1 cellular context compared by ENCODE assay signal in the genomic region with DNA sequence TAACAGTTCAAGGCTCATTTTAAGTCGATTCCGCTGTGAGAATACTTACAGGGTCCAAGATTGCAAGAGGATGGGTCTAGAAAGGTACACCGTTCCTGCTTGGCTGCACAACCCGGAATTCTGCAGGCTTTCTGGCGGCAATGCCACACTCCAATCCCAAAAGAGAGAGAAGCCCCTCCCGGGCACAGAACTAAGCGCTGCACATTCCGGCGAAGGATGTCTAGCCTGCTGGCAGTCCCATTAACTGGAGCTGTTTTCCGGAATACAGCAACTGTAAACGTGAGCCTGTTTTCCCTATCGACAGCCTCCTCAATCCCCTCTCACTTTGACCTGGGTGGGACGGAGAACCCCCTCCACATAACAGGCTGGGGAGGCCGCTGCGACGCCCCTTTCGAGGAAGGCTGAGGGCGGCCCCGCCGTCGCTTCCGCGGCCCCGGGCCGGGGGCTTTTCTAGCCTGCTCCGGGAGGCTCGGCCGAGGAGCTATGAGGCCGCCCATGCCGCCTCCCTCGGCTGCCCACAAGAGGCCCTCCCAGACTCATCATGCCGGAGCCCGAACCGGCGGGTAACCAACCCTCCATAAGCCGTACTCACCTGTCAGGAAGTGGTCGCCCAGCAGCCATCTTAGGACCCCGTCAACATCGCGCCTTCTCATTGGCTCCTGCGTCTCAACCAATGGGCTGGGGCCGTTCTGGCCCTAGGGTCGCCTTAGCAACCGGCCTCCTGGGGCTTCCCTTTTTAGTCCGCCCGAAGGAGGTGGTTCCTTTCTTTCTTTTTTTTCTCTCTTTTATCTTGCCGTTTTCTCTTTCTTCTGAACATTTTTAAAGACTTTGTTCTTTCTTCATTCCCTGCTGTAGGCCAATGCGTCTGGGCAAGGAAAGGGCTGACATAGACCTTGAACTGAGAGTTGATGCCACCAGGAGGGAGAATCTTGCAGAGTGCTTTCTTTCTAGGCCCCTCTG.
TF ChIP-seq lines count a peak whose summit lies in the region.

A gene (minus strand): TSS at position 647 of the 960 bp plus-strand sequence. CDS start 5,909 bp downstream, outside the sequence.

TF ChIP-seq in HepG2, 621 proteins besides CTCF, POLR2A, EP300 and RAD21 (continued from another document and continues in another):
- TF ChIP-seq, protein P1, sequence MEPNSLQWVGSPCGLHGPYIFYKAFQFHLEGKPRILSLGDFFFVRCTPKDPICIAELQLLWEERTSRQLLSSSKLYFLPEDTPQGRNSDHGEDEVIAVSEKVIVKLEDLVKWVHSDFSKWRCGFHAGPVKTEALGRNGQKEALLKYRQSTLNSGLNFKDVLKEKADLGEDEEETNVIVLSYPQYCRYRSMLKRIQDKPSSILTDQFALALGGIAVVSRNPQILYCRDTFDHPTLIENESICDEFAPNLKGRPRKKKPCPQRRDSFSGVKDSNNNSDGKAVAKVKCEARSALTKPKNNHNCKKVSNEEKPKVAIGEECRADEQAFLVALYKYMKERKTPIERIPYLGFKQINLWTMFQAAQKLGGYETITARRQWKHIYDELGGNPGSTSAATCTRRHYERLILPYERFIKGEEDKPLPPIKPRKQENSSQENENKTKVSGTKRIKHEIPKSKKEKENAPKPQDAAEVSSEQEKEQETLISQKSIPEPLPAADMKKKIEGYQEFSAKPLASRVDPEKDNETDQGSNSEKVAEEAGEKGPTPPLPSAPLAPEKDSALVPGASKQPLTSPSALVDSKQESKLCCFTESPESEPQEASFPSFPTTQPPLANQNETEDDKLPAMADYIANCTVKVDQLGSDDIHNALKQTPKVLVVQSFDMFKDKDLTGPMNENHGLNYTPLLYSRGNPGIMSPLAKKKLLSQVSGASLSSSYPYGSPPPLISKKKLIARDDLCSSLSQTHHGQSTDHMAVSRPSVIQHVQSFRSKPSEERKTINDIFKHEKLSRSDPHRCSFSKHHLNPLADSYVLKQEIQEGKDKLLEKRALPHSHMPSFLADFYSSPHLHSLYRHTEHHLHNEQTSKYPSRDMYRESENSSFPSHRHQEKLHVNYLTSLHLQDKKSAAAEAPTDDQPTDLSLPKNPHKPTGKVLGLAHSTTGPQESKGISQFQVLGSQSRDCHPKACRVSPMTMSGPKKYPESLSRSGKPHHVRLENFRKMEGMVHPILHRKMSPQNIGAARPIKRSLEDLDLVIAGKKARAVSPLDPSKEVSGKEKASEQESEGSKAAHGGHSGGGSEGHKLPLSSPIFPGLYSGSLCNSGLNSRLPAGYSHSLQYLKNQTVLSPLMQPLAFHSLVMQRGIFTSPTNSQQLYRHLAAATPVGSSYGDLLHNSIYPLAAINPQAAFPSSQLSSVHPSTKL (CRISPR knock-in tag; IDR thresholded peaks at IDR 0.05) = peak; percentile 48; the same call in 1 of the 2 replicates
- TF ChIP-seq, protein P2, sequence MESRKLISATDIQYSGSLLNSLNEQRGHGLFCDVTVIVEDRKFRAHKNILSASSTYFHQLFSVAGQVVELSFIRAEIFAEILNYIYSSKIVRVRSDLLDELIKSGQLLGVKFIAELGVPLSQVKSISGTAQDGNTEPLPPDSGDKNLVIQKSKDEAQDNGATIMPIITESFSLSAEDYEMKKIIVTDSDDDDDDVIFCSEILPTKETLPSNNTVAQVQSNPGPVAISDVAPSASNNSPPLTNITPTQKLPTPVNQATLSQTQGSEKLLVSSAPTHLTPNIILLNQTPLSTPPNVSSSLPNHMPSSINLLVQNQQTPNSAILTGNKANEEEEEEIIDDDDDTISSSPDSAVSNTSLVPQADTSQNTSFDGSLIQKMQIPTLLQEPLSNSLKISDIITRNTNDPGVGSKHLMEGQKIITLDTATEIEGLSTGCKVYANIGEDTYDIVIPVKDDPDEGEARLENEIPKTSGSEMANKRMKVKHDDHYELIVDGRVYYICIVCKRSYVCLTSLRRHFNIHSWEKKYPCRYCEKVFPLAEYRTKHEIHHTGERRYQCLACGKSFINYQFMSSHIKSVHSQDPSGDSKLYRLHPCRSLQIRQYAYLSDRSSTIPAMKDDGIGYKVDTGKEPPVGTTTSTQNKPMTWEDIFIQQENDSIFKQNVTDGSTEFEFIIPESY (CRISPR knock-in tag; IDR thresholded peaks at IDR 0.05) = no peak
- TF ChIP-seq ZNF354B (CRISPR knock-in tag; IDR thresholded peaks at IDR 0.05) (no peak), ZFYVE20 (CRISPR knock-in tag; IDR thresholded peaks at IDR 0.05; ENCODE audit: borderline replicate concordance, low read depth) (no peak), ZNF510 (CRISPR knock-in tag; IDR thresholded peaks at IDR 0.05; ENCODE audit: low read depth) (no peak), SNAPC2 (CRISPR knock-in tag; IDR thresholded peaks at IDR 0.05) (no peak), ZNF883 (CRISPR knock-in tag; IDR thresholded peaks at IDR 0.05; ENCODE audit: not compliant biosample characterization) (no peak), ZNF251 (CRISPR knock-in tag; IDR thresholded peaks at IDR 0.05) (no peak), MEIS2 (CRISPR knock-in tag; IDR thresholded peaks at IDR 0.05) (no peak), SIN3A (IDR thresholded peaks at IDR 0.05; ENCODE audit: borderline replicate concordance, low read depth, low read length) (peak; percentile 91; the same call in 1 of the 2 replicates), ZNF343 (CRISPR knock-in tag; IDR thresholded peaks at IDR 0.05) (no peak), ZNF75D (CRISPR knock-in tag; IDR thresholded peaks at IDR 0.05; ENCODE audit: borderline replicate concordance) (0 out of 2 replicates have a peak, but pooled peaks have one; percentile 26), BORCS8-MEF2B (CRISPR knock-in tag; IDR thresholded peaks at IDR 0.05) (peak; percentile 43; the same call in 1 of the 2 replicates), DNMT1 (CRISPR knock-in tag; IDR thresholded peaks at IDR 0.05) (peak; percentile 36; the same call in 1 of the 2 replicates), ERF (CRISPR knock-in tag; IDR thresholded peaks at IDR 0.05) (no peak), ZC3H13 (CRISPR knock-in tag; IDR thresholded peaks at IDR 0.05) (no peak), SP140L (CRISPR knock-in tag; IDR thresholded peaks at IDR 0.05; ENCODE audit: borderline replicate concordance) (no peak), ZNF530 (CRISPR knock-in tag; IDR thresholded peaks at IDR 0.05; ENCODE audit: low read depth) (no peak), STAG1 (CRISPR knock-in tag; IDR thresholded peaks at IDR 0.05) (0 out of 2 replicates have a peak, but pooled peaks have one; percentile 7)
- TF ChIP-seq, protein P3, sequence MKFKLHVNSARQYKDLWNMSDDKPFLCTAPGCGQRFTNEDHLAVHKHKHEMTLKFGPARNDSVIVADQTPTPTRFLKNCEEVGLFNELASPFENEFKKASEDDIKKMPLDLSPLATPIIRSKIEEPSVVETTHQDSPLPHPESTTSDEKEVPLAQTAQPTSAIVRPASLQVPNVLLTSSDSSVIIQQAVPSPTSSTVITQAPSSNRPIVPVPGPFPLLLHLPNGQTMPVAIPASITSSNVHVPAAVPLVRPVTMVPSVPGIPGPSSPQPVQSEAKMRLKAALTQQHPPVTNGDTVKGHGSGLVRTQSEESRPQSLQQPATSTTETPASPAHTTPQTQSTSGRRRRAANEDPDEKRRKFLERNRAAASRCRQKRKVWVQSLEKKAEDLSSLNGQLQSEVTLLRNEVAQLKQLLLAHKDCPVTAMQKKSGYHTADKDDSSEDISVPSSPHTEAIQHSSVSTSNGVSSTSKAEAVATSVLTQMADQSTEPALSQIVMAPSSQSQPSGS (CRISPR knock-in tag; IDR thresholded peaks at IDR 0.05) = no peak
- TF ChIP-seq, protein P4, sequence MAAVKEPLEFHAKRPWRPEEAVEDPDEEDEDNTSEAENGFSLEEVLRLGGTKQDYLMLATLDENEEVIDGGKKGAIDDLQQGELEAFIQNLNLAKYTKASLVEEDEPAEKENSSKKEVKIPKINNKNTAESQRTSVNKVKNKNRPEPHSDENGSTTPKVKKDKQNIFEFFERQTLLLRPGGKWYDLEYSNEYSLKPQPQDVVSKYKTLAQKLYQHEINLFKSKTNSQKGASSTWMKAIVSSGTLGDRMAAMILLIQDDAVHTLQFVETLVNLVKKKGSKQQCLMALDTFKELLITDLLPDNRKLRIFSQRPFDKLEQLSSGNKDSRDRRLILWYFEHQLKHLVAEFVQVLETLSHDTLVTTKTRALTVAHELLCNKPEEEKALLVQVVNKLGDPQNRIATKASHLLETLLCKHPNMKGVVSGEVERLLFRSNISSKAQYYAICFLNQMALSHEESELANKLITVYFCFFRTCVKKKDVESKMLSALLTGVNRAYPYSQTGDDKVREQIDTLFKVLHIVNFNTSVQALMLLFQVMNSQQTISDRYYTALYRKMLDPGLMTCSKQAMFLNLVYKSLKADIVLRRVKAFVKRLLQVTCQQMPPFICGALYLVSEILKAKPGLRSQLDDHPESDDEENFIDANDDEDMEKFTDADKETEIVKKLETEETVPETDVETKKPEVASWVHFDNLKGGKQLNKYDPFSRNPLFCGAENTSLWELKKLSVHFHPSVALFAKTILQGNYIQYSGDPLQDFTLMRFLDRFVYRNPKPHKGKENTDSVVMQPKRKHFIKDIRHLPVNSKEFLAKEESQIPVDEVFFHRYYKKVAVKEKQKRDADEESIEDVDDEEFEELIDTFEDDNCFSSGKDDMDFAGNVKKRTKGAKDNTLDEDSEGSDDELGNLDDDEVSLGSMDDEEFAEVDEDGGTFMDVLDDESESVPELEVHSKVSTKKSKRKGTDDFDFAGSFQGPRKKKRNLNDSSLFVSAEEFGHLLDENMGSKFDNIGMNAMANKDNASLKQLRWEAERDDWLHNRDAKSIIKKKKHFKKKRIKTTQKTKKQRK (IDR thresholded peaks at IDR 0.05; ENCODE audit: low read length) = no peak
- TF ChIP-seq, protein P5, sequence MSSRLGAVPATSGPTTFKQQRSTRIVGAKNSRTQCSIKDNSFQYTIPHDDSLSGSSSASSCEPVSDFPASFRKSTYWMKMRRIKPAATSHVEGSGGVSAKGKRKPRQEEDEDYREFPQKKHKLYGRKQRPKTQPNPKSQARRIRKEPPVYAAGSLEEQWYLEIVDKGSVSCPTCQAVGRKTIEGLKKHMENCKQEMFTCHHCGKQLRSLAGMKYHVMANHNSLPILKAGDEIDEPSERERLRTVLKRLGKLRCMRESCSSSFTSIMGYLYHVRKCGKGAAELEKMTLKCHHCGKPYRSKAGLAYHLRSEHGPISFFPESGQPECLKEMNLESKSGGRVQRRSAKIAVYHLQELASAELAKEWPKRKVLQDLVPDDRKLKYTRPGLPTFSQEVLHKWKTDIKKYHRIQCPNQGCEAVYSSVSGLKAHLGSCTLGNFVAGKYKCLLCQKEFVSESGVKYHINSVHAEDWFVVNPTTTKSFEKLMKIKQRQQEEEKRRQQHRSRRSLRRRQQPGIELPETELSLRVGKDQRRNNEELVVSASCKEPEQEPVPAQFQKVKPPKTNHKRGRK (CRISPR knock-in tag; IDR thresholded peaks at IDR 0.05) = 0 out of 2 replicates have a peak, but pooled peaks have one; percentile 45
- TF ChIP-seq, protein P6, sequence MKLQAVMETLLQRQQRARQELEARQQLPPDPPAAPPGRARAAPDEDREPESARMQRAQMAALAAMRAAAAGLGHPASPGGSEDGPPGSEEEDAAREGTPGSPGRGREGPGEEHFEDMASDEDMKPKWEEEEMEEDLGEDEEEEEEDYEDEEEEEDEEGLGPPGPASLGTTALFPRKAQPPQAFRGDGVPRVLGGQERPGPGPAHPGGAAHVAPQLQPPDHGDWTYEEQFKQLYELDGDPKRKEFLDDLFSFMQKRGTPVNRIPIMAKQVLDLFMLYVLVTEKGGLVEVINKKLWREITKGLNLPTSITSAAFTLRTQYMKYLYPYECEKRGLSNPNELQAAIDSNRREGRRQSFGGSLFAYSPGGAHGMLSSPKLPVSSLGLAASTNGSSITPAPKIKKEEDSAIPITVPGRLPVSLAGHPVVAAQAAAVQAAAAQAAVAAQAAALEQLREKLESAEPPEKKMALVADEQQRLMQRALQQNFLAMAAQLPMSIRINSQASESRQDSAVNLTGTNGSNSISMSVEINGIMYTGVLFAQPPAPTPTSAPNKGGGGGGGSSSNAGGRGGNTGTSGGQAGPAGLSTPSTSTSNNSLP (IDR thresholded peaks at IDR 0.05; ENCODE audit: low read depth, low read length) = no peak
- TF ChIP-seq, protein P7, sequence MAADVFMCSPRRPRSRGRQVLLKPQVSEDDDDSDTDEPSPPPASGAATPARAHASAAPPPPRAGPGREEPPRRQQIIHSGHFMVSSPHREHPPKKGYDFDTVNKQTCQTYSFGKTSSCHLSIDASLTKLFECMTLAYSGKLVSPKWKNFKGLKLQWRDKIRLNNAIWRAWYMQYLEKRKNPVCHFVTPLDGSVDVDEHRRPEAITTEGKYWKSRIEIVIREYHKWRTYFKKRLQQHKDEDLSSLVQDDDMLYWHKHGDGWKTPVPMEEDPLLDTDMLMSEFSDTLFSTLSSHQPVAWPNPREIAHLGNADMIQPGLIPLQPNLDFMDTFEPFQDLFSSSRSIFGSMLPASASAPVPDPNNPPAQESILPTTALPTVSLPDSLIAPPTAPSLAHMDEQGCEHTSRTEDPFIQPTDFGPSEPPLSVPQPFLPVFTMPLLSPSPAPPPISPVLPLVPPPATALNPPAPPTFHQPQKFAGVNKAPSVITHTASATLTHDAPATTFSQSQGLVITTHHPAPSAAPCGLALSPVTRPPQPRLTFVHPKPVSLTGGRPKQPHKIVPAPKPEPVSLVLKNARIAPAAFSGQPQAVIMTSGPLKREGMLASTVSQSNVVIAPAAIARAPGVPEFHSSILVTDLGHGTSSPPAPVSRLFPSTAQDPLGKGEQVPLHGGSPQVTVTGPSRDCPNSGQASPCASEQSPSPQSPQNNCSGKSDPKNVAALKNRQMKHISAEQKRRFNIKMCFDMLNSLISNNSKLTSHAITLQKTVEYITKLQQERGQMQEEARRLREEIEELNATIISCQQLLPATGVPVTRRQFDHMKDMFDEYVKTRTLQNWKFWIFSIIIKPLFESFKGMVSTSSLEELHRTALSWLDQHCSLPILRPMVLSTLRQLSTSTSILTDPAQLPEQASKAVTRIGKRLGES (CRISPR knock-in tag; IDR thresholded peaks at IDR 0.05; ENCODE audit: borderline replicate concordance) = no peak
- TF ChIP-seq, protein P8, sequence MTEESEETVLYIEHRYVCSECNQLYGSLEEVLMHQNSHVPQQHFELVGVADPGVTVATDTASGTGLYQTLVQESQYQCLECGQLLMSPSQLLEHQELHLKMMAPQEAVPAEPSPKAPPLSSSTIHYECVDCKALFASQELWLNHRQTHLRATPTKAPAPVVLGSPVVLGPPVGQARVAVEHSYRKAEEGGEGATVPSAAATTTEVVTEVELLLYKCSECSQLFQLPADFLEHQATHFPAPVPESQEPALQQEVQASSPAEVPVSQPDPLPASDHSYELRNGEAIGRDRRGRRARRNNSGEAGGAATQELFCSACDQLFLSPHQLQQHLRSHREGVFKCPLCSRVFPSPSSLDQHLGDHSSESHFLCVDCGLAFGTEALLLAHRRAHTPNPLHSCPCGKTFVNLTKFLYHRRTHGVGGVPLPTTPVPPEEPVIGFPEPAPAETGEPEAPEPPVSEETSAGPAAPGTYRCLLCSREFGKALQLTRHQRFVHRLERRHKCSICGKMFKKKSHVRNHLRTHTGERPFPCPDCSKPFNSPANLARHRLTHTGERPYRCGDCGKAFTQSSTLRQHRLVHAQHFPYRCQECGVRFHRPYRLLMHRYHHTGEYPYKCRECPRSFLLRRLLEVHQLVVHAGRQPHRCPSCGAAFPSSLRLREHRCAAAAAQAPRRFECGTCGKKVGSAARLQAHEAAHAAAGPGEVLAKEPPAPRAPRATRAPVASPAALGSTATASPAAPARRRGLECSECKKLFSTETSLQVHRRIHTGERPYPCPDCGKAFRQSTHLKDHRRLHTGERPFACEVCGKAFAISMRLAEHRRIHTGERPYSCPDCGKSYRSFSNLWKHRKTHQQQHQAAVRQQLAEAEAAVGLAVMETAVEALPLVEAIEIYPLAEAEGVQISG (CRISPR knock-in tag; IDR thresholded peaks at IDR 0.05) = peak; percentile 81
- TF ChIP-seq, protein P9, sequence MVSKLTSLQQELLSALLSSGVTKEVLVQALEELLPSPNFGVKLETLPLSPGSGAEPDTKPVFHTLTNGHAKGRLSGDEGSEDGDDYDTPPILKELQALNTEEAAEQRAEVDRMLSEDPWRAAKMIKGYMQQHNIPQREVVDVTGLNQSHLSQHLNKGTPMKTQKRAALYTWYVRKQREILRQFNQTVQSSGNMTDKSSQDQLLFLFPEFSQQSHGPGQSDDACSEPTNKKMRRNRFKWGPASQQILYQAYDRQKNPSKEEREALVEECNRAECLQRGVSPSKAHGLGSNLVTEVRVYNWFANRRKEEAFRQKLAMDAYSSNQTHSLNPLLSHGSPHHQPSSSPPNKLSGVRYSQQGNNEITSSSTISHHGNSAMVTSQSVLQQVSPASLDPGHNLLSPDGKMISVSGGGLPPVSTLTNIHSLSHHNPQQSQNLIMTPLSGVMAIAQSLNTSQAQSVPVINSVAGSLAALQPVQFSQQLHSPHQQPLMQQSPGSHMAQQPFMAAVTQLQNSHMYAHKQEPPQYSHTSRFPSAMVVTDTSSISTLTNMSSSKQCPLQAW (CRISPR knock-in tag; IDR thresholded peaks at IDR 0.05) = peak; percentile 68
